In genomic region chr6:6649824-6650349, GRCh38 we compare ENCODE assay signal across 23 cellular contexts.
"Had no signal": no experiment of that assay in that cellular context is flagged by ENCODE, and none has a peak within 500 bp of the region (broad histone marks: within the 10 kb centered on the region; RNA-seq: fewer than 3 reads in every experiment).

No MANE protein-coding gene starts in this region.

- H3K27ac Mint-ChIP-seq: activated T-cell treated with anti-CD3 and anti-CD28 coated beads, Interleukin-2, amount 50 U/mL, for 24 hours; neural progenitor cell had no signal

- H3K9me3 Mint-ChIP-seq: activated T-cell treated with anti-CD3 and anti-CD28 coated beads, Interleukin-2, amount 50 U/mL, for 24 hours; immature natural killer cell; stimulated activated naive CD8-positive, alpha-beta T cell treated with anti-CD3 and anti-CD28 coated beads, Interleukin-15, Interleukin-2, amounts not matched to agents 100 ng/mL and 50 ng/mL, for 24 hours had no signal

- H3K9me3 ChIP-seq: adrenal gland, ascending aorta, left lung, prostate gland, SK-N-SH had no signal

- H3K27me3 Mint-ChIP-seq: activated naive CD8-positive, alpha-beta T cell; activated T-cell treated with anti-CD3 and anti-CD28 coated beads, Interleukin-2, amount 50 U/mL, for 24 hours; naive B cell; stimulated activated naive CD8-positive, alpha-beta T cell treated with anti-CD3 and anti-CD28 coated beads, Interleukin-15, Interleukin-2, amounts not matched to agents 100 ng/mL and 50 ng/mL, for 24 hours had no signal

- H3K4me2 ChIP-seq: hepatocyte, neural progenitor cell, SK-N-SH had no signal

- H3K4me1 ChIP-seq: adrenal gland, ascending aorta, neural progenitor cell, prostate gland had no signal

- H3K27ac ChIP-seq: adrenal gland, ascending aorta, brain microvascular endothelial cell, hepatocyte, left lung, neural progenitor cell, prostate gland, tibial artery, VCaP had no signal

- H3K4me3 ChIP-seq: adrenal gland, ascending aorta, hepatocyte, left lung, lung, neural progenitor cell, prostate gland, tibial artery had no signal

- H3K36me3 ChIP-seq: adrenal gland, ascending aorta, brain microvascular endothelial cell, left lung, neural progenitor cell, prostate gland, tibial artery had no signal

- H2AFZ ChIP-seq: hepatocyte, neural progenitor cell had no signal

- H3K36me3 Mint-ChIP-seq: immature natural killer cell, neural progenitor cell had no signal

- H3K4me1 Mint-ChIP-seq: neural progenitor cell had no signal

- H3K79me2 ChIP-seq: hepatocyte had no signal

- H3K27me3 ChIP-seq: adrenal gland, ascending aorta, brain microvascular endothelial cell, hepatocyte, left lung, neural progenitor cell, tibial artery had no signal

- H3K9ac ChIP-seq: neural progenitor cell, SK-N-SH had no signal

- ATAC-seq: esophagus mucosa, left lung had no signal

- H3K4me3 Mint-ChIP-seq: activated naive CD8-positive, alpha-beta T cell; activated T-cell treated with anti-CD3 and anti-CD28 coated beads, Interleukin-2, amount 50 U/mL, for 24 hours; immature natural killer cell; naive B cell; neural progenitor cell; stimulated activated naive CD8-positive, alpha-beta T cell treated with anti-CD3 and anti-CD28 coated beads, Interleukin-15, Interleukin-2, amounts not matched to agents 100 ng/mL and 50 ng/mL, for 24 hours had no signal

- DNase-seq: activated CD4-positive, alpha-beta T cell treated with anti-CD3 and anti-CD28 coated beads, Interleukin-2, amount 50 U/mL, for 48 hours; activated CD4-positive, CD25-positive, alpha-beta regulatory T cell treated with anti-CD3 and anti-CD28 coated beads, Interleukin-2, amount 50 U/mL, for 72 hours; activated effector memory CD4-positive, alpha-beta T cell treated with anti-CD3 and anti-CD28 coated beads, Interleukin-2, amount 50 U/mL, for 16 hours; activated T-cell treated with anti-CD3 and anti-CD28 coated beads, Interleukin-2, amount 50 U/mL, for 24 hours; adrenal gland; brain microvascular endothelial cell; effector memory CD4-positive, alpha-beta T cell; glutamatergic neuron; immature natural killer cell; left lung; naive B cell; SK-N-SH; stimulated activated CD4-positive, alpha-beta T cell treated with anti-CD3 and anti-CD28 coated beads, Interleukin-4, amount 100 ng/mL, for 24 hours; tibial artery had no signal
